21 cellular contexts compared by ENCODE assay signal in the genomic region with DNA sequence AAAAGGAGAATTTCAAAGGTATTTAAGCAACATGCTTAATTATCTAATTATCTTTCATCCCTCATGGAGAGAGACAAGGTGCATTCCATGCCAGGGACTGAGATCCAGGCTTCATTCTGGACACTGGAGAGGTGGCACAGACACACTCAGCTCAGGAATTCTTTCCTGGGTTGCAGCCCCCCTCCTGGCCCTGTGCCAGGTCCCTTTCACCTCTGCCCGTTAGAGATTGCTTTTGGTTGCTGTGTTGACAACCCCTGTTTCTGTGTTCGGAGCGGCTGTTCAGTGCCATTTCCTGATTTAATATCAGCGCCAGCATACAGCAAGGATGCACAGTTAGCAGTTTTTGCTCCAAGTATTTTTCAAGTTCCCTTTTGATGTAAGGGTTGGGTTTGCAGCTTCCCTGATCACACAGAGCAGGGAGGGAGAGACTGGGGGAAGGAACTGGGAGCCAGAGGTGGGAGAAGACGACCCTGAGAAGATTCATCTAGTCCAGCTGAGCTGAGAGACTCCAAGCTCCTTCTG.
"Had no signal": no experiment of that assay in that cellular context is flagged by ENCODE, and none has a peak within 500 bp of the region (broad histone marks: within the 10 kb centered on the region; RNA-seq: fewer than 3 reads in every experiment).

No MANE protein-coding gene starts in this region.

- ATAC-seq: lower lobe of right lung; stimulated activated effector memory CD8-positive, alpha-beta T cell treated with anti-CD3 and anti-CD28 coated beads, Interleukin-12 subunit alpha, Interleukin-12 subunit beta, amount 100 ng/mL, for 72 hours; stimulated activated naive CD8-positive, alpha-beta T cell treated with anti-CD3 and anti-CD28 coated beads, Interleukin-15, Interleukin-2, amounts not matched to agents 100 U/mL and 50 U/mL, for 24 hours had no signal

- H3K36me3 ChIP-seq: heart right ventricle, lower lobe of right lung, neutrophil, suprapubic skin, thyroid gland, uterus had no signal

- FAIRE-seq: colon, islet of Langerhans had no signal

- H3K9me3 ChIP-seq: heart right ventricle, lower lobe of right lung, neutrophil, suprapubic skin, thyroid gland, uterus had no signal

- H3K4me1 ChIP-seq: uterus had no signal

- DNase-seq: cerebellar nuclear complex; dermis blood vessel endothelial cell; foreskin melanocyte; heart right ventricle; hypothalamus; kidney glomerular epithelial cell; lower lobe of right lung; mesendoderm; naive B cell; nephron progenitor cell; posterior cingulate gyrus; stimulated activated CD4-positive, alpha-beta T cell treated with anti-CD3 and anti-CD28 coated beads, Interleukin-4, amount 100 ng/mL, for 1 hour; stimulated activated CD8-positive, alpha-beta memory T cell treated with anti-CD3 and anti-CD28 coated beads, Interleukin-4, amount 100 ng/mL, for 48 hours; stimulated activated naive CD8-positive, alpha-beta T cell treated with anti-CD3 and anti-CD28 coated beads, Interleukin-15, Interleukin-2, amounts not matched to agents 100 U/mL and 50 U/mL, for 24 hours; thyroid gland; uterus had no signal

- H3K4me3 ChIP-seq: heart right ventricle, lower lobe of right lung, suprapubic skin, thyroid gland, uterus had no signal

- H3K27ac ChIP-seq: heart right ventricle, lower lobe of right lung, neutrophil, suprapubic skin, thyroid gland, uterus had no signal

- H3K27me3 ChIP-seq: thyroid gland, uterus had no signal
